In the genomic region with DNA sequence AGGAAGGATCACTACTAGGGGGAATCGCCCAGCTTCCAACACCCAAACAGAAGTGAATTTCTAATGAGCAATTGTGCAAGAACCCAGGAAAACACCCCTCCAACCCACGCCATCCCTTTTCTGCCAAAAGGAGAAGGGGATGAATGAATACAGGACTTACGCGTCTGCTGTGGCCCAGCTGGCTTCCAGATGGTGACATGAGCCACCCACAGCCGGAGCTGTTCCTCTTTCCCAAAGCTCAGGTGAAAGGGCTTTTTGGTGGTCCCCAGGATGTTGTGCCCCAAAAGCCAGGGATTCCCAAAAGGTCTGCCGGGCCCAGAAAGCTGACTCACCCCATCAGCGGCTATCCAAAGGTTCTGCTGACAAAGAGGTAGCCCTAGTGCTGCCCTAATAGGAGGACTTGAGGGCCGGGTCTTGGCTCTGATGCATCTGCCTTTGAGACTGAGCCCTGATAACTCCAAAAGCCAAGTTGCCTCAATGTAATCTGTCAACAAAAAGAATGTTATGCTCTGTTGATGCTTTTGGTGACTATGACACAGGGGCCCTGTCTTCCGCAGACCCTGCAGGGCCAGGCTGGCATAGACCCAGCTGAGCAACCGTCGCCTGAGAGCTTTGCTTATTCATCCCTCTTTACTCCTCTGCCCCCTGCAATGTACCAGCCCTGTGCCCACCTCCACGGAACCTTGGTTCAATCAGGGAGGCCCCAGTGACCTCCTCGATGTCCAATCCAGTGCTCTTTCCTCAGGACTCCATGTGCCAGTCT, we compare ENCODE assay signal across 8 cellular contexts. TPM values are rescaled to one million over a fixed set of nuclear protein-coding genes. Genes with fewer than 3 reads are reported as not detected.
DNase-seq lines count a peak whose midpoint lies in the region; TF ChIP-seq lines count a peak whose summit lies in the region.

No MANE protein-coding gene starts in this region.

- DNase-seq in AG10803 (ENCODE audit: low read depth) (peak; percentile 94), NCI-H446 treated with DMSO at 0.1 percent for 48 hours (lab: John Stamatoyannopoulos, UW) (peak; percentile 33), fibroblast of peridontal ligament (ENCODE audit: extremely low read depth) (peak; percentile 58), occipital lobe (lab: John Stamatoyannopoulos, UW) (peak; percentile 46), ACHN (no peak), ureter (ENCODE audit: low spot score) (no peak), foreskin melanocyte (no peak), amniotic stem cell (lab: John Stamatoyannopoulos, UW) (no peak)

- H3K4me3 ChIP-seq in AG10803 (ENCODE audit: low read length), result no peak overlapping the region

- in situ Hi-C loops in ACHN (cut with HindIII; ENCODE audit: low pct_ligation_motif_present, low pct_unique_long_range_greater_than_20kb, low sequenced_read_pairs), result no loop called here

- TF ChIP-seq CTCF in AG10803 (conservative IDR thresholded peaks at IDR 0.05; ENCODE audit: low read length), result no peak

RNA-seq across cellular contexts. Expression of a gene that starts 14.5 kb away (rescaled TPM):
- total RNA-seq in occipital lobe (28.5 TPM), ureter (510 TPM)

Comparison
In these comparisons a context has a peak if more than half of its experiments do, and no peak if none do; other contexts are left out.
1. DNase-seq: peak in AG10803 (single experiment), NCI-H446 treated with DMSO at 0.1 percent for 48 hours (single experiment), fibroblast of peridontal ligament (single experiment) and occipital lobe (single experiment); none in ACHN (single experiment), ureter (single experiment), foreskin melanocyte (single experiment) and amniotic stem cell (single experiment).
2. RNA of a gene that starts 14.5 kb away (total RNA-seq): 510 TPM in ureter (single experiment); 28.5 TPM in occipital lobe (single experiment); every median in the first group is over 10 times any median in the second.